ENCODE assay signal across 11 cellular contexts in the genomic region with DNA sequence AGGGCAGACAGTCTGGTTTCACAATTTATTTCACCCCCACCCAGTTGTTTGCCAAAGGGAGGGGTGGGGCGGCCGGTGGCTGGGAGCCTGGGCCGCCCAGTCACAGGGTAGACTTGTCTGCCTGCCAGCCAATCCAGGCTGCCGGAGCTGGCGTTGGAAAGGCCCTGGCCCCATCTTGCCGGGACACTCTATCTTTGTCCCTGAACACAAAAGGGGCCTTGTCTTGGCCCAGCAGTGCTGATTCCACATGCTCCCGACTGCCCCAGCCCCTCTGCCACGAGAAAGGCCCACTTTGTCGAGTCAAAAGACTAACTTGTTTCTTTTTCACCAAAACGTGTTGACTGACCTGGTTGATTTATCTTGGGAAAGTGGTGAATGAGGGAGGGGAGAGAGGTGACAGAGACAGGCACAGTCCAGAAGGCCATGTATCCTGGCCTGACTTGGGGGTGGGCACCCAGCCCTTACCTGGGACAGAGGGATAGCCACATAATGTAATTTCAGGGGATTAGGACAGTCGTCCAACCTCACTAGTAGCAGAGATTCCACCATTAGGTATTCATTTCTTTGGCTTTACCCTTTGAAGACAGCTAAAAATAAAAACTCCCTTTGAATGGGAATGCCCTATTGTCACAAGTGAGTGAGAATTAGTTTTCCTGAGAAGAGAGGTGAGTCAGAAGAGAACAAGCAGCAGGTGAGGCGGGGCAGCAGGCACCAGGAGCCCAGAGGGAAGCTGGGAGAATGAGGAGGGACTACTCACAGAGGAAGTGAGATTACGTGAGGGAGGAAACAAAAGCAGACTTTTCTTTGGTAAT.
DNase-seq lines count a peak whose midpoint lies in the region; ATAC-seq and TF ChIP-seq lines count a peak whose summit lies in the region.
"Had no signal": no experiment of that assay in that cellular context is flagged by ENCODE, and none has a peak within 500 bp of the region (broad histone marks: within the 10 kb centered on the region; RNA-seq: fewer than 3 reads in every experiment).

No MANE protein-coding gene starts in this region.

- intact Hi-C loops in CD14-positive monocyte (cut with micrococcal nuclease) (no loop called here), tibial artery (cut with DNase I; ENCODE audit: low total_unique reads) (no loop called here)

- H3K4me3 ChIP-seq in neutrophil (ENCODE audit: low read depth in 1 of 2, low read length in 1 of 2) (no peak overlapping the region), tibial artery (no peak overlapping the region)

- H3K4me1 ChIP-seq in neutrophil (ENCODE audit: control insufficient read depth in 1 of 2, insufficient read depth in 1 of 2, low read depth in 1 of 2, low read length in 1 of 2): peaks cover 89 to 94% of the 10 kb centered on the region in 2 experiments
- peaks cover 0 to 16% (median 7%) of the 10 kb centered on the region in 4 donors for H3K4me1 ChIP-seq in tibial artery

- peak overlapping the region; percentile 86 for H3K27ac ChIP-seq in neutrophil
- H3K27ac ChIP-seq in tibial artery: no peak overlapping the region

- H3K36me3 ChIP-seq in neutrophil (no peaks in the 10 kb centered on the region), tibial artery (no peaks in the 10 kb centered on the region)

- no peaks in the 10 kb centered on the region for H3K27me3 ChIP-seq in neutrophil
- peaks cover 0 to 2% of the 10 kb centered on the region in 2 donors for H3K27me3 ChIP-seq in tibial artery

- DNase-seq in CD14-positive monocyte (ENCODE audit: low spot score) (no peak), SW480 (ENCODE audit: low spot score) (peak; percentile 63), globus pallidus (ENCODE audit: low spot score) (peak; percentile 99), tibial artery (no peak), T-cell (no peak)
- DNase-seq in activated naive CD4-positive, alpha-beta T cell (lab: John Stamatoyannopoulos, UW): no peak
- DNase-seq in effector CD4-positive, alpha-beta T cell: no peak
- DNase-seq: activated CD8-positive, alpha-beta memory T cell treated with anti-CD3 and anti-CD28 coated beads for 24 hours; erythroblast; NCI-H510A treated with DMSO at 0.1 percent for 48 hours had no signal

- ATAC-seq in T-cell (replicated peaks in 1 of 4): no peak

- POLR2A ChIA-PET in T-cell (lab: Charles Lee): no interaction called here

- no peak for TF ChIP-seq CTCF in CD14-positive monocyte (IDR thresholded peaks at IDR 0.05)
- no peak for TF ChIP-seq CTCF in neutrophil (IDR thresholded peaks at IDR 0.05)
- no peak for TF ChIP-seq CTCF in tibial artery (IDR thresholded peaks at IDR 0.05)

- H3K36me3 Mint-ChIP-seq in CD14-positive monocyte: peaks cover 8 to 17% of the 10 kb centered on the region in 2 donors
- H3K36me3 Mint-ChIP-seq in T-cell: peaks cover under 1% of the 10 kb centered on the region

- peak overlapping the region; percentile 71 to 92 (median 90) for H3K27ac Mint-ChIP-seq in CD14-positive monocyte
- H3K27ac Mint-ChIP-seq in T-cell: no peak overlapping the region

- CTCF ChIA-PET in T-cell (lab: Charles Lee): no interaction called here

- H3K9me3 ChIP-seq in neutrophil (no peaks in the 10 kb centered on the region), tibial artery (peaks cover 0 to 8% (median 5%) of the 10 kb centered on the region in 3 donors)

- H3K9me3 Mint-ChIP-seq in CD14-positive monocyte (peaks cover 0 to 10% (median 8%) of the 10 kb centered on the region in 7 donors), T-cell (peaks cover 1 to 12% (median 10%) of the 10 kb centered on the region in 3 donors)

- H3K4me1 Mint-ChIP-seq in CD14-positive monocyte (peaks cover 85% of the 10 kb centered on the region), T-cell (no peaks in the 10 kb centered on the region)

- H3K4me3 Mint-ChIP-seq in CD14-positive monocyte: no peak overlapping the region
- H3K4me3 Mint-ChIP-seq in T-cell: no peak overlapping the region

- H3K27me3 Mint-ChIP-seq in CD14-positive monocyte (ENCODE audit: low read depth in 3 of 3): no peaks in the 10 kb centered on the region
- H3K27me3 Mint-ChIP-seq in T-cell: peaks cover 15 to 27% of the 10 kb centered on the region in 2 donors

Comparison
In these comparisons a context has a peak if more than half of its experiments do, and no peak if none do; other contexts are left out.
1. DNase-seq: peak in SW480 (single experiment) and globus pallidus (single experiment); none in CD14-positive monocyte (single experiment), tibial artery (0 of 2), T-cell (0 of 34), activated naive CD4-positive, alpha-beta T cell (0 of 4) and effector CD4-positive, alpha-beta T cell (single experiment).
2. H3K27ac Mint-ChIP-seq: peak in CD14-positive monocyte (7 of 7); none in T-cell (0 of 2).